Comparison of ENCODE assay signal across 21 cellular contexts in the genomic region with DNA sequence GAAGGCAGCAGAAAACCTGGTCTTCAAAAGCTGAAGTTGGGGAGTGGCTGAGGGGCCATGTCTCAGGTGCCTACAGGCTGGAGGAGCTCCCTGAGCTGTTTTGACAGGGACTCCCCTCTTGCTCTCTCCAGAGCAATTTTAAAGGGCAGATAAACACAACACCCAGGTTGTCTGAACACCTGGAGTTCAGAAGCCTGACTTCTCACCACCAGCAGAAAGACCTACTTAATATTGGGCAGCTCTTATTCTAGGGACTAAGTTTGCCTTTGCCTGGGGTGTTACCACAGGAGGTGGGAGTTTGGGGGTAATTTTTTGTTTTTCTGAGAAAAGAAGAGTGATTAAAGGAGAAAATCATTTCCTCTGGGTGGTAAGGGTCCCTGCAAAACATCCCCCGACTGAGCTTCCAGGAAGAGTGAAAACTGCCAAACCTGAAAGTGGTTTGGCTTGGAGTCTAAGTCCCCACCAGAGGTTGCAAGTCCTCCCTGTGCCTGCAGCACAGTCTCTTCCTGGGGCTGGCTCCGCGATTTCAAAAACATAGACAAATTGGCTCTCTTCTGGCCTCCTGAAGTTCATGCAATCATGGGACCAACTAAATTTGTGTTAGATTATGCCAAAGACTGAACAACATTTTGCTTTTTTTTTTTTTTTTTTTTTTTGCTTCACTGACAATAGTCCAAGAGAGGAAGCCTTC.
"Had no signal": no experiment of that assay in that cellular context is flagged by ENCODE, and none has a peak within 500 bp of the region (broad histone marks: within the 10 kb centered on the region; RNA-seq: fewer than 3 reads in every experiment).

No MANE protein-coding gene starts in this region.

- H3K9me3 ChIP-seq: esophagus squamous epithelium, gastrocnemius medialis, neutrophil, sigmoid colon, stomach, suprapubic skin, vagina had no signal

- H3K36me3 ChIP-seq: esophagus squamous epithelium, gastrocnemius medialis, neutrophil, sigmoid colon, stomach, suprapubic skin, vagina had no signal

- ATAC-seq: natural killer cell treated with Interleukin-12 subunit alpha and Interleukin-12 subunit beta and Interleukin-15 and Interleukin-18, amount 100 ng/mL, for 72 hours; stimulated activated memory B cell treated with anti-CD40 and anti-IgM and Interleukin-4, amounts not matched to agents 10 μg/mL and 1 μg/mL and 100 μg/mL, for 72 hours had no signal

- H3K9ac ChIP-seq: parathyroid adenoma had no signal

- H3K4me1 ChIP-seq: esophagus squamous epithelium, gastrocnemius medialis, parathyroid adenoma, sigmoid colon, vagina had no signal

- H3K27ac ChIP-seq: esophagus squamous epithelium, neutrophil, parathyroid adenoma, sigmoid colon, stomach, suprapubic skin, vagina had no signal

- H3K4me3 ChIP-seq: coronary artery, esophagus squamous epithelium, gastrocnemius medialis, sigmoid colon, smooth muscle cell, stomach, suprapubic skin, vagina had no signal

- FAIRE-seq: astrocyte, keratinocyte had no signal

- DNase-seq: activated CD4-positive, alpha-beta memory T cell treated with anti-CD3 and anti-CD28 coated beads for 36 hours; activated CD4-positive, alpha-beta T cell treated with anti-CD3 and anti-CD28 coated beads for 48 hours; activated gamma-delta T cell; activated naive CD4-positive, alpha-beta T cell treated with anti-CD3 and anti-CD28 coated beads, Interleukin-2, amount 50 U/mL, for 16 hours; cerebellar nuclear complex; esophagus squamous epithelium; gastrocnemius medialis; midbrain; sigmoid colon; stimulated activated CD4-positive, alpha-beta T cell treated with anti-CD3 and anti-CD28 coated beads, Interleukin-15, amount 100 ng/mL, for 24 hours; stomach had no signal

- H3K27me3 ChIP-seq: esophagus squamous epithelium, gastrocnemius medialis, neutrophil, sigmoid colon, vagina had no signal
